Comparison of ENCODE assay signal across 10 cellular contexts in the genomic region with DNA sequence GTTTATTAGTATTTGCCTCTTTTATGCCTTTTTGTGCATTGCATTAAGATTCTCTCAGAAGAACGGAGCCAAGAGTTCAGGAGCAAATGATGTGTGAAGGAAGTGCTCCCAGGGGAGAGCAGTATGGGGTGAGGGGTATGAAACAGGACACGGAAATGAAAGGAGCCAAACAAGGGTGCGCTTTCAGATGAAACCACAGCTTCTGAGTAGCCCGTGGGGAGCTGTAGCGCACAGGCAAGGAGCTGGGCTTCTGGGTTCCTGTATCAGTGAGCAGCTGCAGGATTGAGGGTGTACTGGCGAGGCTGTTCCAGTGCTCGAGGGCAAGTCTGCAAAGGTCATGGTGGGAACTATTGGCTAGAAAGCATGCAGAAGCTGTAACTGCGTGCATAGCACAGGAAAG. TPM values are rescaled to one million over a fixed set of nuclear protein-coding genes. Genes with fewer than 3 reads are reported as not detected.
DNase-seq lines count a peak whose midpoint lies in the region; ATAC-seq and TF ChIP-seq lines count a peak whose summit lies in the region.
"Had no signal": no experiment of that assay in that cellular context is flagged by ENCODE, and none has a peak within 500 bp of the region (broad histone marks: within the 10 kb centered on the region; RNA-seq: fewer than 3 reads in every experiment).

No MANE protein-coding gene starts in this region.

- peaks cover 2% of the 10 kb centered on the region for H3K27me3 Mint-ChIP-seq in activated CD4-positive, alpha-beta memory T cell treated with anti-CD3 and anti-CD28 coated beads, Interleukin-2, amount 10 ng/mL, durations not matched to agents 7 days and 5 days
- H3K27me3 Mint-ChIP-seq in activated T-cell treated with anti-CD3 and anti-CD28 coated beads, Interleukin-2, amount 50 U/mL, for 4 hours (ENCODE audit: low read depth), result peaks cover 12% of the 10 kb centered on the region

- no peaks in the 10 kb centered on the region for H3K9me3 ChIP-seq in testis

- H3K27me3 ChIP-seq in testis, result no peaks in the 10 kb centered on the region

- no peaks in the 10 kb centered on the region for H3K36me3 Mint-ChIP-seq in activated CD4-positive, alpha-beta memory T cell treated with anti-CD3 and anti-CD28 coated beads, Interleukin-2, amount 10 ng/mL, durations not matched to agents 7 days and 5 days (ENCODE audit: low read depth)
- H3K36me3 Mint-ChIP-seq in activated T-cell treated with anti-CD3 and anti-CD28 coated beads, Interleukin-2, amount 50 U/mL, for 4 hours (ENCODE audit: insufficient read depth), result peaks cover 13% of the 10 kb centered on the region

- H3K4me3 Mint-ChIP-seq in activated CD4-positive, alpha-beta memory T cell treated with anti-CD3 and anti-CD28 coated beads, Interleukin-2, amount 10 ng/mL, durations not matched to agents 7 days and 5 days, result no peak overlapping the region
- H3K4me3 Mint-ChIP-seq in activated T-cell treated with anti-CD3 and anti-CD28 coated beads, Interleukin-2, amount 50 U/mL, for 4 hours, result no peak overlapping the region
- H3K4me3 Mint-ChIP-seq: central memory CD8-positive, alpha-beta T cell had no signal

- intact Hi-C loops in testis (cut with DNase I; ENCODE audit: low total_unique reads), result no loop called here

- DNase-seq in NCI-H128 (lab: John Stamatoyannopoulos, UW; ENCODE audit: unreplicated experiment) (peak; percentile 65), kidney tubule cell (ENCODE audit: low spot score) (peak; percentile 39), testis (no peak), amygdala (lab: John Stamatoyannopoulos, UW) (no peak)
- no peak for DNase-seq in activated CD4-positive, alpha-beta memory T cell treated with anti-CD3 and anti-CD28 coated beads, Interleukin-2, amount 10 ng/mL, durations not matched to agents 7 days and 5 days
- no peak for DNase-seq in activated T-cell treated with anti-CD3 and anti-CD28 coated beads, Interleukin-2, amount 50 U/mL, for 4 hours
- DNase-seq: stimulated activated naive CD8-positive, alpha-beta T cell treated with anti-CD3 and anti-CD28 coated beads, Interleukin-15, Interleukin-2, amounts not matched to agents 100 U/mL and 50 U/mL, for 24 hours had no signal

- POLR2A ChIA-PET in activated CD4-positive, alpha-beta memory T cell treated with anti-CD3 and anti-CD28 coated beads, Interleukin-2, amount 10 ng/mL, durations not matched to agents 7 days and 5 days (lab: Charles Lee), result no interaction called here

- no peak overlapping the region for H3K27ac ChIP-seq in testis

- 51 to 58% methylated on average over 8 of the region's 8 CpGs for WGBS in testis, 2 donors

- no peak overlapping the region for H3K4me3 ChIP-seq in testis

- TF ChIP-seq POLR2A in testis (IDR thresholded peaks at IDR 0.05), result no peak

- H3K36me3 ChIP-seq in testis (ENCODE audit: low read depth, missing control alignments), result no peaks in the 10 kb centered on the region

- no peaks in the 10 kb centered on the region for H3K4me1 Mint-ChIP-seq in activated CD4-positive, alpha-beta memory T cell treated with anti-CD3 and anti-CD28 coated beads, Interleukin-2, amount 10 ng/mL, durations not matched to agents 7 days and 5 days
- H3K4me1 Mint-ChIP-seq in activated T-cell treated with anti-CD3 and anti-CD28 coated beads, Interleukin-2, amount 50 U/mL, for 4 hours (ENCODE audit: low read depth), result no peaks in the 10 kb centered on the region
- H3K4me1 Mint-ChIP-seq: central memory CD8-positive, alpha-beta T cell had no signal

- CTCF ChIA-PET in activated CD4-positive, alpha-beta memory T cell treated with anti-CD3 and anti-CD28 coated beads, Interleukin-2, amount 10 ng/mL, durations not matched to agents 7 days and 5 days (lab: Charles Lee), result no interaction called here

- no peaks in the 10 kb centered on the region for H3K9me3 Mint-ChIP-seq in activated CD4-positive, alpha-beta memory T cell treated with anti-CD3 and anti-CD28 coated beads, Interleukin-2, amount 10 ng/mL, durations not matched to agents 7 days and 5 days
- no peaks in the 10 kb centered on the region for H3K9me3 Mint-ChIP-seq in activated T-cell treated with anti-CD3 and anti-CD28 coated beads, Interleukin-2, amount 50 U/mL, for 4 hours
- H3K9me3 Mint-ChIP-seq: central memory CD8-positive, alpha-beta T cell had no signal

- ATAC-seq in GM18858 (IDR thresholded peaks at IDR 0.05; ENCODE audit: unreplicated experiment) (peak; percentile 83), HG02678 (IDR thresholded peaks at IDR 0.05; ENCODE audit: unreplicated experiment) (peak; percentile 85)
- no peak for ATAC-seq in activated T-cell treated with anti-CD3 and anti-CD28 coated beads, Interleukin-2, amount 50 U/mL, for 4 hours
- ATAC-seq: stimulated activated naive CD8-positive, alpha-beta T cell treated with anti-CD3 and anti-CD28 coated beads, Interleukin-15, Interleukin-2, amounts not matched to agents 100 U/mL and 50 U/mL, for 24 hours had no signal

- TF ChIP-seq CTCF in testis (IDR thresholded peaks at IDR 0.05), result no peak

- no peaks in the 10 kb centered on the region for H3K4me1 ChIP-seq in testis

- no peak overlapping the region for H3K27ac Mint-ChIP-seq in activated CD4-positive, alpha-beta memory T cell treated with anti-CD3 and anti-CD28 coated beads, Interleukin-2, amount 10 ng/mL, durations not matched to agents 7 days and 5 days

RNA-seq across cellular contexts. Expression of a gene that starts 25.4 kb away (rescaled TPM):
- total RNA-seq in testis, result 10 to 100 TPM; 14.4 to 32.4 TPM
- polyA plus RNA-seq in testis (ENCODE audit: insufficient read depth, low read depth, low replicate concordance), result 52.1 TPM
- 1 to 10 TPM; 5.4 to 5.5 TPM for total RNA-seq in activated CD4-positive, alpha-beta memory T cell treated with anti-CD3 and anti-CD28 coated beads, Interleukin-2, amount 10 ng/mL, durations not matched to agents 7 days and 5 days
- total RNA-seq in activated T-cell treated with anti-CD3 and anti-CD28 coated beads, Interleukin-2, amount 50 U/mL, for 4 hours, result 1 to 10 TPM in 2 of 3 donors, under 1 TPM in 1; 0.30 to 2.3 (median 1.6) TPM

Comparison
In these comparisons a context has a peak if more than half of its experiments do, and no peak if none do; other contexts are left out.
1. ATAC-seq: peak in GM18858 (single experiment) and HG02678 (single experiment); none in activated T-cell treated with anti-CD3 and anti-CD28 coated beads, Interleukin-2, amount 50 U/mL, for 4 hours (0 of 2).
2. DNase-seq: peak in NCI-H128 (single experiment) and kidney tubule cell (single experiment); none in testis (single experiment), amygdala (0 of 56), activated CD4-positive, alpha-beta memory T cell treated with anti-CD3 and anti-CD28 coated beads, Interleukin-2, amount 10 ng/mL, durations not matched to agents 7 days and 5 days (single experiment) and activated T-cell treated with anti-CD3 and anti-CD28 coated beads, Interleukin-2, amount 50 U/mL, for 4 hours (single experiment).